In genomic region chr9:117887383-117887782, GRCh38 we compare ENCODE assay signal across 30 cellular contexts.
"Had no signal": no experiment of that assay in that cellular context is flagged by ENCODE, and none has a peak within 500 bp of the region (broad histone marks: within the 10 kb centered on the region; RNA-seq: fewer than 3 reads in every experiment).

No MANE protein-coding gene starts in this region.

- H3K9me3 Mint-ChIP-seq: activated CD4-positive, alpha-beta memory T cell treated with anti-CD3 and anti-CD28 coated beads for 36 hours; nephron progenitor cell; stimulated activated memory B cell treated with anti-CD40 and anti-IgM and Interleukin-4, amounts not matched to agents 10 μg/mL and 1 μg/mL and 100 μg/mL, for 72 hours; stimulated activated naive CD8-positive, alpha-beta T cell treated with anti-CD3 and anti-CD28 coated beads, Interleukin-15, amount 100 ng/mL, for 72 hours; type B pancreatic cell had no signal

- H3K27ac ChIP-seq: colonic mucosa, gastrocnemius medialis, hepatocyte, lower lobe of right lung, ovary, uterus, VCaP had no signal

- H3K36me3 Mint-ChIP-seq: activated CD4-positive, alpha-beta memory T cell treated with anti-CD3 and anti-CD28 coated beads for 36 hours; stimulated activated memory B cell treated with anti-CD40 and anti-IgM and Interleukin-4, amounts not matched to agents 10 μg/mL and 1 μg/mL and 100 μg/mL, for 72 hours; type B pancreatic cell had no signal

- H3K79me2 ChIP-seq: hepatocyte had no signal

- H2AFZ ChIP-seq: hepatocyte had no signal

- H3K36me3 ChIP-seq: colonic mucosa, gastrocnemius medialis, lower lobe of right lung, ovary, uterus had no signal

- H3K27me3 Mint-ChIP-seq: activated CD4-positive, alpha-beta memory T cell treated with anti-CD3 and anti-CD28 coated beads for 36 hours; progenitor cell of endocrine pancreas; stimulated activated memory B cell treated with anti-CD40 and anti-IgM and Interleukin-4, amounts not matched to agents 10 μg/mL and 1 μg/mL and 100 μg/mL, for 72 hours; stimulated activated naive CD8-positive, alpha-beta T cell treated with anti-CD3 and anti-CD28 coated beads, Interleukin-15, amount 100 ng/mL, for 72 hours; type B pancreatic cell had no signal

- H3K4me2 ChIP-seq: hepatocyte had no signal

- H3K4me3 Mint-ChIP-seq: activated CD4-positive, alpha-beta memory T cell treated with anti-CD3 and anti-CD28 coated beads for 36 hours; nephron progenitor cell; stimulated activated memory B cell treated with anti-CD40 and anti-IgM and Interleukin-4, amounts not matched to agents 10 μg/mL and 1 μg/mL and 100 μg/mL, for 72 hours; stimulated activated naive CD8-positive, alpha-beta T cell treated with anti-CD3 and anti-CD28 coated beads, Interleukin-15, amount 100 ng/mL, for 72 hours; type B pancreatic cell had no signal

- DNase-seq: activated CD4-positive, alpha-beta memory T cell treated with anti-CD3 and anti-CD28 coated beads for 36 hours; activated CD4-positive, alpha-beta T cell treated with anti-CD3 and anti-CD28 coated beads for 48 hours; activated CD8-positive, alpha-beta memory T cell treated with anti-CD3 and anti-CD28 coated beads, Interleukin-2, amount 50 U/mL, for 4 hours; activated gamma-delta T cell treated with Interleukin-2 at 50 U/mL for 16 hours; activated naive CD4-positive, alpha-beta T cell treated with anti-CD3 and anti-CD28 coated beads, Interleukin-2, amount 50 U/mL, for 16 hours; activated T-cell treated with anti-CD3 and anti-CD28 coated beads, Interleukin-2, amount 50 U/mL, for 1 hour; amniotic stem cell; colonic mucosa; effector CD8-positive, alpha-beta T cell; gastrocnemius medialis; kidney; lower lobe of right lung; mesendoderm; nephron progenitor cell; ovary; retina; small intestine; stimulated activated CD4-positive, alpha-beta T cell treated with anti-CD3 and anti-CD28 coated beads, Interleukin-4, amount 100 ng/mL, for 24 hours; stimulated activated CD8-positive, alpha-beta memory T cell treated with anti-CD3 and anti-CD28 coated beads, Interleukin-4, amount 100 ng/mL, for 48 hours; stimulated activated naive CD8-positive, alpha-beta T cell treated with anti-CD3 and anti-CD28 coated beads, Interleukin-15, amount 100 ng/mL, for 72 hours; substantia nigra; T-helper 9 cell; uterus had no signal

- H3K9me3 ChIP-seq: colonic mucosa, gastrocnemius medialis, lower lobe of right lung, ovary, uterus had no signal

- H3K4me1 Mint-ChIP-seq: nephron progenitor cell; stimulated activated naive CD8-positive, alpha-beta T cell treated with anti-CD3 and anti-CD28 coated beads, Interleukin-15, amount 100 ng/mL, for 72 hours had no signal

- H3K4me3 ChIP-seq: colonic mucosa, gastrocnemius medialis, hepatocyte, lower lobe of right lung, ovary, uterus had no signal

- H3K27ac Mint-ChIP-seq: activated CD4-positive, alpha-beta memory T cell treated with anti-CD3 and anti-CD28 coated beads for 36 hours; nephron progenitor cell; progenitor cell of endocrine pancreas; stimulated activated memory B cell treated with anti-CD40 and anti-IgM and Interleukin-4, amounts not matched to agents 10 μg/mL and 1 μg/mL and 100 μg/mL, for 72 hours; stimulated activated naive CD8-positive, alpha-beta T cell treated with anti-CD3 and anti-CD28 coated beads, Interleukin-15, amount 100 ng/mL, for 72 hours; type B pancreatic cell had no signal

- H3K4me1 ChIP-seq: colonic mucosa, gastrocnemius medialis, lower lobe of right lung, uterus had no signal

- H3K27me3 ChIP-seq: colonic mucosa, gastrocnemius medialis, hepatocyte, ovary, uterus had no signal

- ATAC-seq: gastrocnemius medialis; left lobe of liver; lower lobe of right lung; sciatic nerve; stimulated activated memory B cell treated with anti-CD40 and anti-IgM and Interleukin-4, amounts not matched to agents 10 μg/mL and 1 μg/mL and 100 μg/mL, for 72 hours; stimulated activated naive CD8-positive, alpha-beta T cell treated with anti-CD3 and anti-CD28 coated beads, Interleukin-15, amount 100 ng/mL, for 72 hours had no signal
